10 cellular contexts compared by ENCODE assay signal in genomic region chr18:9139400-9140039, GRCh38. TPM values are rescaled to one million over a fixed set of nuclear protein-coding genes. Genes with fewer than 3 reads are reported as not detected.
DNase-seq lines count a peak whose midpoint lies in the region; ATAC-seq and TF ChIP-seq lines count a peak whose summit lies in the region.
"Had no signal": no experiment of that assay in that cellular context is flagged by ENCODE, and none has a peak within 500 bp of the region (broad histone marks: within the 10 kb centered on the region; RNA-seq: fewer than 3 reads in every experiment).

No MANE protein-coding gene starts in this region.

- peaks cover 11% of the 10 kb centered on the region for H3K4me1 ChIP-seq in IMR-90 (ENCODE audit: control insufficient read depth, insufficient read depth, low read length)

- peaks cover 20% of the 10 kb centered on the region for H3K36me3 Mint-ChIP-seq in stimulated activated memory B cell treated with anti-CD40 and anti-IgM and Interleukin-4, amounts not matched to agents 10 μg/mL and 1 μg/mL and 100 μg/mL, for 72 hours

- peak overlapping the region; percentile 85 for H3K4me2 ChIP-seq in IMR-90 (ENCODE audit: low read depth, low read length)

- H4K20me1 ChIP-seq in IMR-90 (ENCODE audit: insufficient read depth, low read length): peaks cover 47% of the 10 kb centered on the region

- H2BK120ac ChIP-seq in IMR-90 (ENCODE audit: low read depth, low read length): no peak overlapping the region

- H2BK20ac ChIP-seq in IMR-90 (ENCODE audit: low read depth, low read length): no peak overlapping the region

- peak overlapping the region; percentile 2; the same call in 1 of the 2 replicates for H3K4me3 ChIP-seq in IMR-90 (ENCODE audit: insufficient read depth, low read depth, low read length)
- peak overlapping the region; percentile 89 for H3K4me3 ChIP-seq in fibroblast of villous mesenchyme (ENCODE audit: low read depth, low read length)

- H3K9me3 ChIP-seq in IMR-90 (ENCODE audit: control insufficient read depth, insufficient read depth, low read length): no peaks in the 10 kb centered on the region

- H3K9ac ChIP-seq in IMR-90 (ENCODE audit: low read depth, low read length): no peak overlapping the region

- H3K27me3 Mint-ChIP-seq in stimulated activated memory B cell treated with anti-CD40 and anti-IgM and Interleukin-4, amounts not matched to agents 10 μg/mL and 1 μg/mL and 100 μg/mL, for 72 hours: no peaks in the 10 kb centered on the region

- CTCF ChIA-PET in IMR-90 (lab: Yijun Ruan, JAX): interaction anchor here (0.7 to 2.9 kb wide), 3 partner anchors 8 to 65 kb away, joined by 4 to 13 read pairs (median 7); no protein-coding TSS in a partner anchor

- H2BK5ac ChIP-seq in IMR-90 (ENCODE audit: low read depth, low read length, poor library complexity, severe bottlenecking): peak overlapping the region; percentile 51

- H3K36me3 ChIP-seq in IMR-90 (ENCODE audit: control insufficient read depth, insufficient read depth, low read length): peaks cover 4% of the 10 kb centered on the region; the same call in 1 of the 2 replicates

- no peak overlapping the region for H2BK15ac ChIP-seq in IMR-90 (ENCODE audit: low read depth, low read length)

- H3K9me1 ChIP-seq in IMR-90 (ENCODE audit: insufficient read depth, low read length): 0 out of 2 replicates have a peak, but pooled peaks cover 2% of the 10 kb centered on the region

- H3K27me3 ChIP-seq in IMR-90 (ENCODE audit: control insufficient read depth, insufficient read depth, low read length): no peaks in the 10 kb centered on the region

- intact Hi-C loops in IMR-90 (cut with micrococcal nuclease): loop anchor here (5.0 to 10.0 kb wide), 2 partner anchors 145 to 198 kb away; no protein-coding TSS in a partner anchor

- H3K27ac Mint-ChIP-seq in stimulated activated memory B cell treated with anti-CD40 and anti-IgM and Interleukin-4, amounts not matched to agents 10 μg/mL and 1 μg/mL and 100 μg/mL, for 72 hours: peak overlapping the region; percentile 100

- dilution Hi-C loops in IMR-90 (cut with HindIII; ENCODE audit: low sequenced_read_pairs, unreplicated experiment): no loop called here

- no peak overlapping the region for H4K91ac ChIP-seq in IMR-90 (ENCODE audit: insufficient read depth, low read depth, low read length)

- H3K4me3 Mint-ChIP-seq in stimulated activated memory B cell treated with anti-CD40 and anti-IgM and Interleukin-4, amounts not matched to agents 10 μg/mL and 1 μg/mL and 100 μg/mL, for 72 hours: peak overlapping the region; percentile 74

- no peak overlapping the region; a peak in 1 of 4 replicates for H4K8ac ChIP-seq in IMR-90 (ENCODE audit: low read depth in 2 of 2, low read length in 2 of 2)

- no peak overlapping the region for H2AK5ac ChIP-seq in IMR-90 (ENCODE audit: low read depth, low read length)

- BruUV-seq in IMR-90 (replicated peaks; lab: Mats Ljungman, UMichigan): no TSS peak

- H2AK9ac ChIP-seq in IMR-90 (replicated peaks; ENCODE audit: low read depth, low read length, poor library complexity): no peak overlapping the region

- TF ChIP-seq POLR2A in IMR-90 (IDR thresholded peaks at IDR 0.05; ENCODE audit: low read depth, low read length): no peak

- no peak for TF ChIP-seq RAD21 in IMR-90 (IDR thresholded peaks at IDR 0.05; ENCODE audit: low read length)

- ATAC-seq in IMR-90 (ENCODE audit: low read depth): no peak
- ATAC-seq in stimulated activated memory B cell treated with anti-CD40 and anti-IgM and Interleukin-4, amounts not matched to agents 10 μg/mL and 1 μg/mL and 100 μg/mL, for 72 hours: no peak
- ATAC-seq in HG03520 (IDR thresholded peaks at IDR 0.05; ENCODE audit: unreplicated experiment): no peak
- no peak for ATAC-seq in HG02852 (IDR thresholded peaks at IDR 0.05; ENCODE audit: unreplicated experiment)
- ATAC-seq: HCT116 had no signal

- no CpG with 5 or more reads among the region's 7 CpGs for WGBS in IMR-90 (ENCODE audit: extremely low coverage in 2 of 2, insufficient read length in 1 of 2), 2 experiments

- peak overlapping the region; percentile 11; the same call in 1 of the 2 replicates for H3K23ac ChIP-seq in IMR-90 (ENCODE audit: low read depth, low read length)

- H3K27ac ChIP-seq in IMR-90 (ENCODE audit: insufficient read depth, low read length) (no peak overlapping the region), VCaP (peak overlapping the region; percentile 92)

- H2AFZ ChIP-seq in IMR-90 (replicated peaks; ENCODE audit: low read length, poor library complexity): no peak overlapping the region

- H3K56ac ChIP-seq in IMR-90 (ENCODE audit: extremely low read depth, insufficient read depth, low read length): no peak overlapping the region

- POLR2A ChIA-PET in IMR-90 (lab: Charles Lee; ENCODE audit: unreplicated experiment): interaction anchor here (0.6 kb wide), 1 partner anchor 73 kb away, joined by 3 read pairs; no protein-coding TSS in a partner anchor

- H4K5ac ChIP-seq in IMR-90 (ENCODE audit: low read depth, low read length): no peak overlapping the region

- H3K9me3 Mint-ChIP-seq in stimulated activated memory B cell treated with anti-CD40 and anti-IgM and Interleukin-4, amounts not matched to agents 10 μg/mL and 1 μg/mL and 100 μg/mL, for 72 hours: no peaks in the 10 kb centered on the region

- in situ Hi-C loops in IMR-90 (cut with MboI; ENCODE audit: low sequenced_read_pairs): loop anchor here (10.0 kb wide), 1 partner anchor 465 kb away; no protein-coding TSS in a partner anchor

- DNase-seq in IMR-90 (no peak), fibroblast of villous mesenchyme (ENCODE audit: low read depth) (no peak), GM10266 (ENCODE audit: extremely low spot score) (no peak)
- DNase-seq: activated gamma-delta T cell treated with Interleukin-2 at 50 U/mL for 16 hours, hippocampal formation had no signal

- H3K4me1 Mint-ChIP-seq in stimulated activated memory B cell treated with anti-CD40 and anti-IgM and Interleukin-4, amounts not matched to agents 10 μg/mL and 1 μg/mL and 100 μg/mL, for 72 hours: peaks cover 67% of the 10 kb centered on the region

- no peak overlapping the region for H3K14ac ChIP-seq in IMR-90 (replicated peaks; ENCODE audit: low read depth, low read length)

- no peak overlapping the region for H3K4ac ChIP-seq in IMR-90 (ENCODE audit: low read depth, low read length)

- no peak for TF ChIP-seq CTCF in IMR-90 (conservative IDR thresholded peaks at IDR 0.05; ENCODE audit: low read depth, low read length)
- TF ChIP-seq CTCF in VCaP (conservative IDR thresholded peaks at IDR 0.05): no peak
- no peak for TF ChIP-seq CTCF in fibroblast of villous mesenchyme (IDR thresholded peaks at IDR 0.05; ENCODE audit: insufficient read depth, low read depth, low read length)
- no peak for TF ChIP-seq CTCF in GM10266 (IDR thresholded peaks at IDR 0.05; ENCODE audit: control insufficient read depth, insufficient read depth, low read depth, missing control alignments)

- H3K18ac ChIP-seq in IMR-90 (ENCODE audit: low read depth, low read length): no peak overlapping the region

- peaks cover 0 to 39% of the 10 kb centered on the region in 2 experiments; a peak in 2 of 4 replicates for H3K79me1 ChIP-seq in IMR-90 (ENCODE audit: low read depth in 1 of 2, low read length in 2 of 2)

TF ChIP-seq in IMR-90, 13 proteins besides CTCF, POLR2A, EP300 and RAD21:
- TF ChIP-seq NFE2L2 (IDR thresholded peaks at IDR 0.05; ENCODE audit: low read depth, low read length): no peak

RNA-seq across cellular contexts. Expression of gene ANKRD12, which starts 2.9 kb away (rescaled TPM):
- total RNA-seq in IMR-90 (2012; rRNA removed): 12.9 and 31.7 TPM in 2 replicates
- polyA plus RNA-seq in IMR-90 (2012; rRNA removed): 1.9 and 2.6 TPM in 2 replicates
- 0.41 and 4.3 TPM in 2 replicates for polyA plus RNA-seq in IMR-90 (2012; cell fraction: cytosol; rRNA removed)
- 2.5 and 4.6 TPM in 2 replicates for polyA plus RNA-seq in IMR-90 (2012; cell fraction: nucleus; rRNA removed; ENCODE audit: low replicate concordance)
- total RNA-seq in fibroblast of villous mesenchyme: 23.8 and 32.0 TPM in 2 replicates

RNA-seq across cellular contexts. Expression of gene NDUFV2, which starts 37.0 kb away (rescaled TPM):
- total RNA-seq in IMR-90 (2012; rRNA removed): 106 and 115 TPM in 2 replicates
- 121 and 126 TPM in 2 replicates for polyA plus RNA-seq in IMR-90 (2012; rRNA removed)
- 41.8 and 55.5 TPM in 2 replicates for polyA plus RNA-seq in IMR-90 (2012; cell fraction: cytosol; rRNA removed)
- polyA plus RNA-seq in IMR-90 (2012; cell fraction: nucleus; rRNA removed; ENCODE audit: low replicate concordance): 11.4 and 58.7 TPM in 2 replicates
- total RNA-seq in fibroblast of villous mesenchyme: 115 and 127 TPM in 2 replicates
